In genomic region chr2:161063074-161063945, GRCh38 we compare ENCODE assay signal across 8 cellular contexts.
DNase-seq lines count a peak whose midpoint lies in the region; ATAC-seq and TF ChIP-seq lines count a peak whose summit lies in the region.

No MANE protein-coding gene starts in this region.

- H3K27ac Mint-ChIP-seq in activated T-cell treated with anti-CD3 and anti-CD28 coated beads, Interleukin-2, amount 50 U/mL, for 24 hours = no peak overlapping the region
- H3K27ac Mint-ChIP-seq in stimulated activated naive CD8-positive, alpha-beta T cell treated with anti-CD3 and anti-CD28 coated beads, Interleukin-15, amount 100 ng/mL, for 72 hours = peak overlapping the region in 1 of 2 donors; percentile 1

- H2AFZ ChIP-seq in neural cell (ENCODE audit: low read depth, low read length) = no peak overlapping the region

- no peaks in the 10 kb centered on the region for H3K36me3 Mint-ChIP-seq in activated T-cell treated with anti-CD3 and anti-CD28 coated beads, Interleukin-2, amount 50 U/mL, for 24 hours (ENCODE audit: low read depth)

- DNase-seq in OCI-M1 (lab: John Stamatoyannopoulos, UW) (peak; percentile 86), fibroblast of gingiva (ENCODE audit: low read depth) (peak; percentile 81)
- peak; percentile 64 for DNase-seq in activated T-cell treated with anti-CD3 and anti-CD28 coated beads, Interleukin-2, amount 50 U/mL, for 24 hours
- DNase-seq in stimulated activated naive CD8-positive, alpha-beta T cell treated with anti-CD3 and anti-CD28 coated beads, Interleukin-15, amount 100 ng/mL, for 72 hours = peak; percentile 58 to 60

- H3K4me1 Mint-ChIP-seq in activated T-cell treated with anti-CD3 and anti-CD28 coated beads, Interleukin-2, amount 50 U/mL, for 24 hours (ENCODE audit: low read depth) = peaks cover 11% of the 10 kb centered on the region
- peaks cover 15% of the 10 kb centered on the region for H3K4me1 Mint-ChIP-seq in stimulated activated naive CD8-positive, alpha-beta T cell treated with anti-CD3 and anti-CD28 coated beads, Interleukin-15, amount 100 ng/mL, for 72 hours

- H3K9me3 ChIP-seq in DOHH2 (ENCODE audit: control insufficient read depth, insufficient read depth, low read length) (no peaks in the 10 kb centered on the region), neural cell (ENCODE audit: low read length) (no peaks in the 10 kb centered on the region)

- TF ChIP-seq CTCF in DOHH2 (IDR thresholded peaks at IDR 0.05; ENCODE audit: low read depth, low read length, poor library complexity, severe bottlenecking) (peak; percentile 90), neural cell (IDR thresholded peaks at IDR 0.05; ENCODE audit: poor library complexity, severe bottlenecking) (peak; percentile 93)

- H3K4me1 ChIP-seq in DOHH2 (ENCODE audit: control insufficient read depth, low read length) = peaks cover 25% of the 10 kb centered on the region

- H3F3A ChIP-seq in DOHH2 (ENCODE audit: control insufficient read depth, insufficient read depth) (peaks cover 9% of the 10 kb centered on the region), neural cell (ENCODE audit: insufficient read depth, low read length, poor library complexity, severe bottlenecking) (no peaks in the 10 kb centered on the region)

- H3K79me2 ChIP-seq in DOHH2 (ENCODE audit: control insufficient read depth, low read length) = no peaks in the 10 kb centered on the region
- H3K79me2 ChIP-seq in neural cell (replicated peaks; ENCODE audit: insufficient read depth, low read length) = no peaks in the 10 kb centered on the region

- peak overlapping the region; percentile 44 for H3K4me2 ChIP-seq in DOHH2 (ENCODE audit: low read length)
- H3K4me2 ChIP-seq in neural cell (ENCODE audit: low read length) = no peak overlapping the region

- H3K27me3 ChIP-seq in DOHH2 (ENCODE audit: control insufficient read depth, low read length) (no peaks in the 10 kb centered on the region), neural cell (ENCODE audit: insufficient read depth, low read depth, low read length) (no peaks in the 10 kb centered on the region)

- no peak overlapping the region for H3K27ac ChIP-seq in DOHH2 (ENCODE audit: low read depth, low read length)
- no peak overlapping the region for H3K27ac ChIP-seq in neural cell (ENCODE audit: low read length)

- H3K36me3 ChIP-seq in DOHH2 (ENCODE audit: control insufficient read depth, low read length) (no peaks in the 10 kb centered on the region), neural cell (ENCODE audit: insufficient read depth, low read length) (no peaks in the 10 kb centered on the region)

- peaks cover 4% of the 10 kb centered on the region for H3K27me3 Mint-ChIP-seq in activated T-cell treated with anti-CD3 and anti-CD28 coated beads, Interleukin-2, amount 50 U/mL, for 24 hours
- peaks cover 21% of the 10 kb centered on the region for H3K27me3 Mint-ChIP-seq in stimulated activated naive CD8-positive, alpha-beta T cell treated with anti-CD3 and anti-CD28 coated beads, Interleukin-15, amount 100 ng/mL, for 72 hours

- H3K9ac ChIP-seq in neural cell (ENCODE audit: low read length) = no peak overlapping the region

- TF ChIP-seq RAD21 in Ishikawa (IDR thresholded peaks at IDR 0.05; ENCODE audit: low read depth) (peak; percentile 87), neural cell (conservative IDR thresholded peaks at IDR 0.05) (peak; percentile 86)

- H3K4me3 Mint-ChIP-seq in activated T-cell treated with anti-CD3 and anti-CD28 coated beads, Interleukin-2, amount 50 U/mL, for 24 hours = no peak overlapping the region
- no peak overlapping the region for H3K4me3 Mint-ChIP-seq in stimulated activated naive CD8-positive, alpha-beta T cell treated with anti-CD3 and anti-CD28 coated beads, Interleukin-15, amount 100 ng/mL, for 72 hours

- peak overlapping the region; percentile 10; the same call in 1 of the 2 replicates for H3K4me3 ChIP-seq in DOHH2 (ENCODE audit: low read length)
- peak overlapping the region; percentile 17 for H3K4me3 ChIP-seq in neural cell (ENCODE audit: low read length)

- H3K9me2 ChIP-seq in DOHH2 (replicated peaks; ENCODE audit: control insufficient read depth, low read length) (no peaks in the 10 kb centered on the region), neural cell (ENCODE audit: insufficient read depth, low read length) (no peaks in the 10 kb centered on the region)

- H4K20me1 ChIP-seq in DOHH2 (ENCODE audit: control insufficient read depth, insufficient read depth, low read depth, low read length) = no peaks in the 10 kb centered on the region
- no peaks in the 10 kb centered on the region for H4K20me1 ChIP-seq in neural cell (ENCODE audit: insufficient read depth)

- no peaks in the 10 kb centered on the region for H3K9me3 Mint-ChIP-seq in activated T-cell treated with anti-CD3 and anti-CD28 coated beads, Interleukin-2, amount 50 U/mL, for 24 hours
- H3K9me3 Mint-ChIP-seq in stimulated activated naive CD8-positive, alpha-beta T cell treated with anti-CD3 and anti-CD28 coated beads, Interleukin-15, amount 100 ng/mL, for 72 hours = no peaks in the 10 kb centered on the region

- peak; percentile 87 for ATAC-seq in GM21619 (IDR thresholded peaks at IDR 0.05; ENCODE audit: unreplicated experiment)
- ATAC-seq in stimulated activated naive CD8-positive, alpha-beta T cell treated with anti-CD3 and anti-CD28 coated beads, Interleukin-15, amount 100 ng/mL, for 72 hours = peak; percentile 83

- TF ChIP-seq EP300 in Ishikawa (IDR thresholded peaks at IDR 0.05; ENCODE audit: borderline replicate concordance) (no peak), neural cell (conservative IDR thresholded peaks at IDR 0.05; ENCODE audit: poor library complexity, severe bottlenecking) (peak; percentile 22)

TF ChIP-seq in Ishikawa, 13 proteins besides CTCF, POLR2A, EP300 and RAD21 (continues in another document):
- TF ChIP-seq USF1 (IDR thresholded peaks at IDR 0.05) (no peak), MAX (IDR thresholded peaks at IDR 0.05) (no peak), TEAD4 (IDR thresholded peaks at IDR 0.05) (no peak), EGR1 (IDR thresholded peaks at IDR 0.05) (no peak), CREB1 (IDR thresholded peaks at IDR 0.05; ENCODE audit: low read depth) (no peak), ZBTB7A (IDR thresholded peaks at IDR 0.05; ENCODE audit: low read depth) (no peak), TAF1 (IDR thresholded peaks at IDR 0.05; ENCODE audit: low read depth) (no peak), FOXM1 (IDR thresholded peaks at IDR 0.05; ENCODE audit: borderline replicate concordance, low read depth) (no peak), TCF12 (IDR thresholded peaks at IDR 0.05; ENCODE audit: low read depth) (no peak)

TF ChIP-seq in neural cell, 6 proteins besides CTCF, POLR2A, EP300 and RAD21:
- TF ChIP-seq EZH2 (IDR thresholded peaks at IDR 0.05; ENCODE audit: borderline replicate concordance, insufficient read depth, low read length, poor library complexity, severe bottlenecking) = no peak
- TF ChIP-seq SMC3 (conservative IDR thresholded peaks at IDR 0.05; ENCODE audit: poor library complexity) = peak; percentile 88
TF ChIP-seq in neural cell: peak in this region for 1.
